Comparison of ENCODE assay signal across 20 cellular contexts in the genomic region with DNA sequence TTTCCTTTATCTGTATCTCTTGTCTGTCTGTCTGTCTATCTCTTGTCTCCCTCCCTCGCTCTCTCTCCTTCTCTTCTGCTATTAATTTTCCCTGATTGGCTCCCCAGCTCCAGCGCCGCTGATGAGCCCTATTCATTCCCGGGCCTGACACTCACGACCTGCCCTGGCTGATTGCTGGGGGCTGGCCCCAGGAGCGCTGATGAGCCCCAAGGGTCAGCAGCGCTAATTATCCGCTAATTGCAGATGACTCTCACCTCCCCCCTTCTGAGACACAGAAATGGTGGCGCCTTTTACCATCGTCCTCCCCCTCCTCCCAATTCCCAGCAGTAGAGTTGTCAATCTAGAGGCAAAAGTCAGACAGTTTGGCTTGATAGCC. TPM values are rescaled to one million over a fixed set of nuclear protein-coding genes. Genes with fewer than 3 reads are reported as not detected.
A peak's percentile ranks its signal among the peaks of the same experiment; 100 is the strongest.
DNase-seq lines count a peak whose midpoint lies in the region; ATAC-seq and TF ChIP-seq lines count a peak whose summit lies in the region.
"Had no signal": no experiment of that assay in that cellular context is flagged by ENCODE, and none has a peak within 500 bp of the region (broad histone marks: within the 10 kb centered on the region; RNA-seq: fewer than 3 reads in every experiment).

No MANE protein-coding gene starts in this region.

- TF ChIP-seq CTCF in activated CD8-positive, alpha-beta T cell treated with anti-CD3 and anti-CD28 coated beads for 36 hours (IDR thresholded peaks at IDR 0.05) = no peak

- no peak overlapping the region for H3K27ac ChIP-seq in iPS-18a (ENCODE audit: low read length)
- H3K27ac ChIP-seq: epithelial cell of prostate, right lobe of liver, SK-N-MC, transverse colon, WERI-Rb-1 had no signal

- CTCF ChIA-PET in activated CD4-positive, alpha-beta memory T cell treated with anti-CD3 and anti-CD28 coated beads, Interleukin-2, amount 10 ng/mL, durations not matched to agents 7 days and 5 days (lab: Charles Lee) = interaction anchor here (0.5 to 2.6 kb wide), 11 partner anchors 9 to 393 kb away, joined by 3 to 10 read pairs (median 5); a partner anchor contains a TSS
- CTCF ChIA-PET in activated CD4-positive, alpha-beta memory T cell treated with anti-CD3 and anti-CD28 coated beads for 36 hours (lab: Charles Lee) = interaction anchor here (1.0 to 6.5 kb wide), 13 partner anchors 9 to 175 kb away, joined by 3 to 42 read pairs (median 4); no protein-coding TSS in a partner anchor
- CTCF ChIA-PET in activated CD8-positive, alpha-beta T cell treated with anti-CD3 and anti-CD28 coated beads for 36 hours (lab: Charles Lee) = interaction anchor here (0.8 to 5.9 kb wide), 16 partner anchors 10 to 271 kb away, joined by 3 to 38 read pairs (median 5); a partner anchor contains a TSS

- no peaks in the 10 kb centered on the region for H3K4me1 ChIP-seq in iPS-18a (ENCODE audit: control insufficient read depth, low read depth, low read length)

- no peaks in the 10 kb centered on the region for H3K9me3 Mint-ChIP-seq in activated CD4-positive, alpha-beta memory T cell treated with anti-CD3 and anti-CD28 coated beads, Interleukin-2, amount 10 ng/mL, durations not matched to agents 7 days and 5 days
- H3K9me3 Mint-ChIP-seq in activated CD4-positive, alpha-beta memory T cell treated with anti-CD3 and anti-CD28 coated beads for 36 hours = no peaks in the 10 kb centered on the region
- H3K9me3 Mint-ChIP-seq in activated CD8-positive, alpha-beta T cell treated with anti-CD3 and anti-CD28 coated beads for 36 hours = no peaks in the 10 kb centered on the region
- H3K9me3 Mint-ChIP-seq in stimulated activated naive B cell treated with anti-CD40 and anti-IgM and Interleukin-4, amounts not matched to agents 10 μg/mL and 1 μg/mL and 100 μg/mL, for 72 hours = no peaks in the 10 kb centered on the region

- H3K4me3 Mint-ChIP-seq in activated CD4-positive, alpha-beta memory T cell treated with anti-CD3 and anti-CD28 coated beads, Interleukin-2, amount 10 ng/mL, durations not matched to agents 7 days and 5 days = peak overlapping the region; percentile 53
- no peak overlapping the region for H3K4me3 Mint-ChIP-seq in activated CD4-positive, alpha-beta memory T cell treated with anti-CD3 and anti-CD28 coated beads for 36 hours
- H3K4me3 Mint-ChIP-seq in activated CD8-positive, alpha-beta T cell treated with anti-CD3 and anti-CD28 coated beads for 36 hours = peak overlapping the region; percentile 54
- H3K4me3 Mint-ChIP-seq in stimulated activated naive B cell treated with anti-CD40 and anti-IgM and Interleukin-4, amounts not matched to agents 10 μg/mL and 1 μg/mL and 100 μg/mL, for 72 hours = peak overlapping the region; percentile 24 to 75

- POLR2A ChIA-PET in activated CD4-positive, alpha-beta memory T cell treated with anti-CD3 and anti-CD28 coated beads, Interleukin-2, amount 10 ng/mL, durations not matched to agents 7 days and 5 days (lab: Charles Lee) = no interaction called here
- POLR2A ChIA-PET in activated CD4-positive, alpha-beta memory T cell treated with anti-CD3 and anti-CD28 coated beads for 36 hours (lab: Charles Lee) = no interaction called here
- POLR2A ChIA-PET in activated CD8-positive, alpha-beta T cell treated with anti-CD3 and anti-CD28 coated beads for 36 hours (lab: Charles Lee) = no interaction called here

- H3K27me3 ChIP-seq in iPS-18a (ENCODE audit: control insufficient read depth, insufficient read depth, low read length) = peaks cover 96% of the 10 kb centered on the region

- H3K36me3 ChIP-seq in iPS-18a (ENCODE audit: control insufficient read depth, low read depth, low read length) = no peaks in the 10 kb centered on the region
- H3K36me3 ChIP-seq: right lobe of liver, transverse colon, WERI-Rb-1 had no signal

- H3K4me3 ChIP-seq in iPS-18a (ENCODE audit: low read length) = peak overlapping the region; percentile 41

- intact Hi-C loops in activated CD4-positive, alpha-beta memory T cell treated with anti-CD3 and anti-CD28 coated beads for 36 hours (cut with micrococcal nuclease) = no loop called here
- intact Hi-C loops in activated CD8-positive, alpha-beta T cell treated with anti-CD3 and anti-CD28 coated beads for 36 hours (cut with micrococcal nuclease) = no loop called here

- H3K27me3 Mint-ChIP-seq in activated CD4-positive, alpha-beta memory T cell treated with anti-CD3 and anti-CD28 coated beads, Interleukin-2, amount 10 ng/mL, durations not matched to agents 7 days and 5 days = peaks cover 46% of the 10 kb centered on the region
- peaks cover 43% of the 10 kb centered on the region for H3K27me3 Mint-ChIP-seq in activated CD4-positive, alpha-beta memory T cell treated with anti-CD3 and anti-CD28 coated beads for 36 hours
- H3K27me3 Mint-ChIP-seq in activated CD8-positive, alpha-beta T cell treated with anti-CD3 and anti-CD28 coated beads for 36 hours = peaks cover 50% of the 10 kb centered on the region
- H3K27me3 Mint-ChIP-seq in stimulated activated naive B cell treated with anti-CD40 and anti-IgM and Interleukin-4, amounts not matched to agents 10 μg/mL and 1 μg/mL and 100 μg/mL, for 72 hours = peaks cover 43 to 64% of the 10 kb centered on the region in 2 donors

- H3K36me3 Mint-ChIP-seq in activated CD4-positive, alpha-beta memory T cell treated with anti-CD3 and anti-CD28 coated beads, Interleukin-2, amount 10 ng/mL, durations not matched to agents 7 days and 5 days (ENCODE audit: low read depth) = no peaks in the 10 kb centered on the region
- H3K36me3 Mint-ChIP-seq in activated CD4-positive, alpha-beta memory T cell treated with anti-CD3 and anti-CD28 coated beads for 36 hours = no peaks in the 10 kb centered on the region
- H3K36me3 Mint-ChIP-seq in activated CD8-positive, alpha-beta T cell treated with anti-CD3 and anti-CD28 coated beads for 36 hours (ENCODE audit: low read depth) = no peaks in the 10 kb centered on the region
- peaks cover 0 to 3% of the 10 kb centered on the region in 2 donors for H3K36me3 Mint-ChIP-seq in stimulated activated naive B cell treated with anti-CD40 and anti-IgM and Interleukin-4, amounts not matched to agents 10 μg/mL and 1 μg/mL and 100 μg/mL, for 72 hours

- ATAC-seq in activated CD8-positive, alpha-beta T cell treated with anti-CD3 and anti-CD28 coated beads for 36 hours = no peak
- ATAC-seq in stimulated activated naive B cell treated with anti-CD40 and anti-IgM and Interleukin-4, amounts not matched to agents 10 μg/mL and 1 μg/mL and 100 μg/mL, for 72 hours (replicated peaks) = no peak
- ATAC-seq in GM18505 (IDR thresholded peaks at IDR 0.05; ENCODE audit: unreplicated experiment) = no peak

- H3K9me3 ChIP-seq in iPS-18a (ENCODE audit: control insufficient read depth, low read depth, low read length) = no peaks in the 10 kb centered on the region
- H3K9me3 ChIP-seq: right lobe of liver, transverse colon had no signal

- no peak for TF ChIP-seq POLR2A in GM18505 (IDR thresholded peaks at IDR 0.05; ENCODE audit: borderline replicate concordance, extremely low read depth, insufficient read depth, insufficient read length)

- no peak overlapping the region for H3K9ac ChIP-seq in iPS-18a (ENCODE audit: low read length)

- DNase-seq in activated CD4-positive, alpha-beta memory T cell treated with anti-CD3 and anti-CD28 coated beads, Interleukin-2, amount 10 ng/mL, durations not matched to agents 7 days and 5 days = no peak
- no peak for DNase-seq in activated CD4-positive, alpha-beta memory T cell treated with anti-CD3 and anti-CD28 coated beads for 36 hours
- no peak for DNase-seq in activated CD8-positive, alpha-beta T cell treated with anti-CD3 and anti-CD28 coated beads for 36 hours
- DNase-seq in stimulated activated naive B cell treated with anti-CD40 and anti-IgM and Interleukin-4, amounts not matched to agents 10 μg/mL and 1 μg/mL and 100 μg/mL, for 72 hours = no peak
- no peak for DNase-seq in NCI-H2171 (lab: John Stamatoyannopoulos, UW)
- DNase-seq in foreskin melanocyte = no peak
- DNase-seq: EL, GOT3, mammary epithelial cell, NCI-H2029 treated with DMSO at 0.1 percent for 48 hours, NCI-H524 treated with DMSO at 0.1 percent for 48 hours had no signal

- H3K27ac Mint-ChIP-seq in activated CD4-positive, alpha-beta memory T cell treated with anti-CD3 and anti-CD28 coated beads, Interleukin-2, amount 10 ng/mL, durations not matched to agents 7 days and 5 days = no peak overlapping the region
- no peak overlapping the region for H3K27ac Mint-ChIP-seq in activated CD4-positive, alpha-beta memory T cell treated with anti-CD3 and anti-CD28 coated beads for 36 hours
- no peak overlapping the region for H3K27ac Mint-ChIP-seq in activated CD8-positive, alpha-beta T cell treated with anti-CD3 and anti-CD28 coated beads for 36 hours
- H3K27ac Mint-ChIP-seq in stimulated activated naive B cell treated with anti-CD40 and anti-IgM and Interleukin-4, amounts not matched to agents 10 μg/mL and 1 μg/mL and 100 μg/mL, for 72 hours = no peak overlapping the region

- H3K4me1 Mint-ChIP-seq in activated CD4-positive, alpha-beta memory T cell treated with anti-CD3 and anti-CD28 coated beads, Interleukin-2, amount 10 ng/mL, durations not matched to agents 7 days and 5 days = peaks cover 9% of the 10 kb centered on the region
- peaks cover 11% of the 10 kb centered on the region for H3K4me1 Mint-ChIP-seq in activated CD4-positive, alpha-beta memory T cell treated with anti-CD3 and anti-CD28 coated beads for 36 hours (ENCODE audit: low read depth)
- H3K4me1 Mint-ChIP-seq in activated CD8-positive, alpha-beta T cell treated with anti-CD3 and anti-CD28 coated beads for 36 hours (ENCODE audit: low read depth) = peaks cover 3% of the 10 kb centered on the region
- H3K4me1 Mint-ChIP-seq in stimulated activated naive B cell treated with anti-CD40 and anti-IgM and Interleukin-4, amounts not matched to agents 10 μg/mL and 1 μg/mL and 100 μg/mL, for 72 hours = peaks cover 16 to 25% of the 10 kb centered on the region in 2 donors

RNA-seq across cellular contexts. Expression of a gene that starts 1.3 kb away (rescaled TPM):
- not detected for total RNA-seq in activated CD4-positive, alpha-beta memory T cell treated with anti-CD3 and anti-CD28 coated beads, Interleukin-2, amount 10 ng/mL, durations not matched to agents 7 days and 5 days
- not detected for total RNA-seq in activated CD4-positive, alpha-beta memory T cell treated with anti-CD3 and anti-CD28 coated beads for 36 hours
- total RNA-seq in activated CD8-positive, alpha-beta T cell treated with anti-CD3 and anti-CD28 coated beads for 36 hours = not detected
- total RNA-seq: A673, mammary epithelial cell, PC-3, right lobe of liver, transverse colon had no signal

RNA-seq across cellular contexts. Expression of a gene that starts 18.3 kb away (rescaled TPM):
- not detected for total RNA-seq in activated CD4-positive, alpha-beta memory T cell treated with anti-CD3 and anti-CD28 coated beads, Interleukin-2, amount 10 ng/mL, durations not matched to agents 7 days and 5 days
- not detected for total RNA-seq in activated CD4-positive, alpha-beta memory T cell treated with anti-CD3 and anti-CD28 coated beads for 36 hours
- not detected for total RNA-seq in activated CD8-positive, alpha-beta T cell treated with anti-CD3 and anti-CD28 coated beads for 36 hours
- total RNA-seq: A673, mammary epithelial cell, PC-3, right lobe of liver, transverse colon had no signal

RNA-seq across cellular contexts. Expression of a gene that starts 41.5 kb away (rescaled TPM):
- not detected for total RNA-seq in activated CD4-positive, alpha-beta memory T cell treated with anti-CD3 and anti-CD28 coated beads, Interleukin-2, amount 10 ng/mL, durations not matched to agents 7 days and 5 days
- total RNA-seq in activated CD4-positive, alpha-beta memory T cell treated with anti-CD3 and anti-CD28 coated beads for 36 hours = not detected
- total RNA-seq in activated CD8-positive, alpha-beta T cell treated with anti-CD3 and anti-CD28 coated beads for 36 hours = not detected
- total RNA-seq: A673, mammary epithelial cell, PC-3, right lobe of liver, transverse colon had no signal

RNA-seq across cellular contexts. Expression of a gene that starts 58.2 kb away (rescaled TPM):
- total RNA-seq in activated CD4-positive, alpha-beta memory T cell treated with anti-CD3 and anti-CD28 coated beads, Interleukin-2, amount 10 ng/mL, durations not matched to agents 7 days and 5 days = 10 to 100 TPM; 23.1 to 27.6 TPM
- 10 to 100 TPM; 41.1 to 41.2 TPM for total RNA-seq in activated CD4-positive, alpha-beta memory T cell treated with anti-CD3 and anti-CD28 coated beads for 36 hours
- 10 to 100 TPM; 48.1 to 56.2 TPM for total RNA-seq in activated CD8-positive, alpha-beta T cell treated with anti-CD3 and anti-CD28 coated beads for 36 hours
